ENCODE assay signal across 12 cellular contexts in the genomic region with DNA sequence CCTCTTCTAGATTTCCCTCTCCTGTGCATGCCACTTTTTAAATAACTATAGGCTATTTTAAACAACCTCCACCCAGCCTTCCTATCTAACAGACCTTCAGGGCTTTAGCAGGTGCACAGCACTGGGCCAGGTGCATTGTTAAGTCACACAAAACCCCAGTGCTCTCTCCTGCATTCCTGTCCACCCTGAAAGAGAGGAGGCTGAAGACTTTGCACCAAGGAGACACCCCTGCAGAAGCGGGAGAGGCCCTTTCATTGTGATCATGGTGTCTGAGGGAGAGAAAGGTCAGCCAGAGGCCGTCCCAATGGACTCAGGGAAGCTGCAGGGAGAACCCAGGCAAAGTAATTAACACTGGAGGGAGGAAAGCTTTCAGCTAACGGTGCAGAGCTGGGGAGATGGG. TPM values are rescaled to one million over a fixed set of nuclear protein-coding genes. Genes with fewer than 3 reads are reported as not detected.
DNase-seq lines count a peak whose midpoint lies in the region; ATAC-seq, FAIRE-seq and TF ChIP-seq lines count a peak whose summit lies in the region.
"Had no signal": no experiment of that assay in that cellular context is flagged by ENCODE, and none has a peak within 500 bp of the region (broad histone marks: within the 10 kb centered on the region; RNA-seq: fewer than 3 reads in every experiment).

No MANE protein-coding gene starts in this region.

- H3K79me2 ChIP-seq in MM.1S (ENCODE audit: low read length): peaks cover 94% of the 10 kb centered on the region

- no peak overlapping the region for H3K4ac ChIP-seq in neuronal stem cell (ENCODE audit: low read length)

- H3K9ac ChIP-seq in MM.1S (ENCODE audit: low read length): peak overlapping the region; percentile 44; the same call in 1 of the 2 replicates
- H3K9ac ChIP-seq in neuronal stem cell (ENCODE audit: low read depth, low read length, poor library complexity): no peak overlapping the region

- H3K4me3 ChIP-seq in Caco-2 (ENCODE audit: low read depth, low read length) (no peak overlapping the region), MM.1S (ENCODE audit: low read length) (peak overlapping the region; percentile 52), esophagus muscularis mucosa (peak overlapping the region in 1 of 4 donors; percentile 3), neuronal stem cell (ENCODE audit: low read length in 2 of 2) (peak overlapping the region in 1 of 2 donors; percentile 23)

- peaks cover 7% of the 10 kb centered on the region for H3K36me3 Mint-ChIP-seq in Caco-2 (ENCODE audit: insufficient read depth, unreplicated experiment)

- H3K4me1 ChIP-seq in Caco-2 (peaks cover 74% of the 10 kb centered on the region), MM.1S (ENCODE audit: low read length) (peaks cover 75% of the 10 kb centered on the region), esophagus muscularis mucosa (peaks cover 72 to 88% (median 82%) of the 10 kb centered on the region in 4 donors), neuronal stem cell (ENCODE audit: control insufficient read depth in 2 of 2, insufficient read depth in 1 of 2, low read depth in 1 of 2, low read length in 2 of 2) (peaks cover 16 to 64% of the 10 kb centered on the region in 2 donors)

- H3K36me3 ChIP-seq in Caco-2 (ENCODE audit: control insufficient read depth, insufficient read depth, low read length) (no peaks in the 10 kb centered on the region; the same call in 1 of the 2 replicates), MM.1S (replicated peaks; ENCODE audit: insufficient read depth, low read length) (no peaks in the 10 kb centered on the region), esophagus muscularis mucosa (no peaks in the 10 kb centered on the region), neuronal stem cell (replicated peaks in 1 of 2; ENCODE audit: control insufficient read depth in 2 of 2, insufficient read depth in 2 of 2, low read length in 2 of 2) (peaks cover 0 to 16% of the 10 kb centered on the region in 2 donors)

- no peak overlapping the region for H2AK5ac ChIP-seq in neuronal stem cell (ENCODE audit: low read depth, low read length)

- CTCF ChIA-PET in Caco-2 (lab: Charles Lee): no interaction called here

- H3K27ac ChIP-seq in MM.1S (ENCODE audit: low read length) (peak overlapping the region; percentile 74; the same call in 1 of the 2 replicates), esophagus muscularis mucosa (replicated peaks in 1 of 4) (peak overlapping the region; percentile 64 to 99 (median 96)), neuronal stem cell (replicated peaks; ENCODE audit: low read length) (peak overlapping the region; percentile 82)

- 42% methylated on average over 3 of the region's 3 CpGs for WGBS in esophagus muscularis mucosa
- no CpG with 5 or more reads among the region's 3 CpGs for WGBS in neuronal stem cell (ENCODE audit: extremely low coverage in 2 of 2, insufficient read length in 2 of 2, insufficient replicate concordance in 1 of 2), 2 donors

- no peak overlapping the region for H2BK5ac ChIP-seq in neuronal stem cell (ENCODE audit: low read length)

- no peak for TF ChIP-seq POLR2A in esophagus muscularis mucosa (IDR thresholded peaks at IDR 0.05; ENCODE audit: low read depth)

- TF ChIP-seq EP300 in esophagus muscularis mucosa (IDR thresholded peaks at IDR 0.05): no peak

- H3K14ac ChIP-seq in neuronal stem cell (ENCODE audit: low read length): no peak overlapping the region

- TF ChIP-seq CTCF in Caco-2 (IDR thresholded peaks at IDR 0.05; ENCODE audit: insufficient read depth in 1 of 2, low read depth in 1 of 2, low read length in 1 of 2, severe bottlenecking in 1 of 2, unreplicated experiment in 1 of 2) (no peak), MM.1S (IDR thresholded peaks at IDR 0.05; ENCODE audit: low read length) (no peak), esophagus muscularis mucosa (IDR thresholded peaks at IDR 0.05) (no peak)

- no peaks in the 10 kb centered on the region for H3K27me3 Mint-ChIP-seq in Caco-2 (ENCODE audit: insufficient read depth, unreplicated experiment)

- peaks cover 48% of the 10 kb centered on the region for H3K4me1 Mint-ChIP-seq in Caco-2 (ENCODE audit: low read depth, unreplicated experiment)

- H2BK15ac ChIP-seq in neuronal stem cell (ENCODE audit: low read length): no peak overlapping the region

- peaks cover 53% of the 10 kb centered on the region for H3F3A ChIP-seq in MM.1S (ENCODE audit: insufficient read depth, low read length)

- intact Hi-C loops in Caco-2 (cut with micrococcal nuclease; ENCODE audit: unreplicated experiment) (loop anchor here (1.0 kb wide), 1 partner anchor 14 kb away; no protein-coding TSS in a partner anchor), esophagus muscularis mucosa (cut with DNase I) (no loop called here)

- H3K23ac ChIP-seq in neuronal stem cell (ENCODE audit: low read depth, low read length, poor library complexity): no peak overlapping the region

- no peaks in the 10 kb centered on the region for H3K79me1 ChIP-seq in neuronal stem cell (ENCODE audit: low read depth, low read length)

- H4K8ac ChIP-seq in neuronal stem cell (ENCODE audit: low read depth, low read length): no peak overlapping the region

- no peak overlapping the region for H4K91ac ChIP-seq in neuronal stem cell (ENCODE audit: low read depth, low read length, poor library complexity)

- H3K4me3 Mint-ChIP-seq in Caco-2 (ENCODE audit: unreplicated experiment): peak overlapping the region; percentile 39

- H3K9me3 ChIP-seq in Caco-2 (no peaks in the 10 kb centered on the region), MM.1S (replicated peaks; ENCODE audit: insufficient read depth, low read length) (no peaks in the 10 kb centered on the region), esophagus muscularis mucosa (no peaks in the 10 kb centered on the region), neuronal stem cell (replicated peaks in 1 of 2; ENCODE audit: control insufficient read depth in 2 of 2, insufficient read depth in 1 of 2, low read depth in 1 of 2, low read length in 2 of 2) (no peaks in the 10 kb centered on the region)

- FAIRE-seq in GM19239 (lab: Jason Lieb, UNC): no peak

- H3K4me2 ChIP-seq in MM.1S (ENCODE audit: low read depth, low read length) (peak overlapping the region; percentile 88), neuronal stem cell (ENCODE audit: insufficient read depth, low read length, poor library complexity, severe bottlenecking) (peak overlapping the region; percentile 41)

- no peak overlapping the region for H2BK120ac ChIP-seq in neuronal stem cell (ENCODE audit: low read depth, low read length)

- H3K9me3 Mint-ChIP-seq in Caco-2 (ENCODE audit: unreplicated experiment): no peaks in the 10 kb centered on the region

- no peaks in the 10 kb centered on the region for H4K20me1 ChIP-seq in MM.1S (ENCODE audit: insufficient read depth, low read length)

- POLR2A ChIA-PET in Caco-2 (lab: Charles Lee): interaction anchor here (0.6 kb wide), 1 partner anchor 28 kb away, joined by 3 read pairs; no protein-coding TSS in a partner anchor

- H2AFZ ChIP-seq in MM.1S (ENCODE audit: low read length): no peak overlapping the region
- no peak overlapping the region for H2AFZ ChIP-seq in neuronal stem cell (ENCODE audit: low read length)

- no peak overlapping the region for H3K18ac ChIP-seq in neuronal stem cell (ENCODE audit: low read length)

- DNase-seq in Caco-2: peak; percentile 45 to 57
- DNase-seq in MM.1S: peak; percentile 62
- DNase-seq in esophagus muscularis mucosa (ENCODE audit: extremely low spot score): no peak
- DNase-seq in neuronal stem cell (ENCODE audit: low spot score): peak; percentile 82
- DNase-seq in GM19239 (ENCODE audit: insufficient read length, low spot score): no peak
- DNase-seq in HUDEP-2 (lab: John Stamatoyannopoulos, UW; ENCODE audit: unreplicated experiment in 76 of 76): no peak
- DNase-seq in NCI-H146 treated with DMSO at 0.1 percent for 48 hours (lab: John Stamatoyannopoulos, UW; ENCODE audit: unreplicated experiment): no peak
- DNase-seq: activated naive CD4-positive, alpha-beta T cell; DMS79 treated with DMSO at 0.1 percent for 48 hours; NK-92 treated with Interleukin-12 subunit alpha and Interleukin-12 subunit beta, amount 100 ng/mL, for 24 hours; stimulated activated naive CD4-positive, alpha-beta T cell treated with Interleukin-2 at 50 U/mL for 16 hours had no signal

- no peak for ATAC-seq in HG02759 (IDR thresholded peaks at IDR 0.05; ENCODE audit: unreplicated experiment)

- H3K27me3 ChIP-seq in Caco-2 (replicated peaks; ENCODE audit: control insufficient read depth, insufficient read depth, low read length) (no peaks in the 10 kb centered on the region), MM.1S (replicated peaks; ENCODE audit: insufficient read depth, low read length) (no peaks in the 10 kb centered on the region), esophagus muscularis mucosa (no peaks in the 10 kb centered on the region), neuronal stem cell (ENCODE audit: control insufficient read depth in 3 of 3, insufficient read depth in 3 of 3, low read depth in 1 of 3, low read length in 3 of 3) (no peaks in the 10 kb centered on the region)

- BruUV-seq in Caco-2 (replicated peaks; lab: Mats Ljungman, UMichigan): no TSS peak

- H2BK12ac ChIP-seq in neuronal stem cell (ENCODE audit: low read length): no peak overlapping the region

- H3K9me2 ChIP-seq in MM.1S (replicated peaks; ENCODE audit: insufficient read depth, low read length): no peaks in the 10 kb centered on the region

- peak overlapping the region; percentile 29 for H3K27ac Mint-ChIP-seq in Caco-2 (ENCODE audit: unreplicated experiment)

RNA-seq across cellular contexts. Expression of gene LRIG1, which starts 5.2 kb away (rescaled TPM):
- total RNA-seq in Caco-2 (2022): 43.4 and 47.0 TPM in 2 replicates
- 100 to 1,000 TPM in 3 of 4 donors, 10 to 100 TPM in 1; 95.3 to 136 (median 131) TPM for total RNA-seq in esophagus muscularis mucosa
- 183 TPM for polyA plus RNA-seq in neuronal stem cell (2013, experiment 1 of 2)
- 174 TPM for polyA plus RNA-seq in neuronal stem cell (2013, experiment 2 of 2)

Comparison
In these comparisons a context has a peak if more than half of its experiments do, and no peak if none do; other contexts are left out.
1. DNase-seq: peak in Caco-2 (2 of 2), MM.1S (single experiment) and neuronal stem cell (single experiment); none in esophagus muscularis mucosa (single experiment), GM19239 (single experiment), HUDEP-2 (0 of 76) and NCI-H146 treated with DMSO at 0.1 percent for 48 hours (single experiment).
2. Peak in every context shown above with its lines, with median percentiles within 50 percentile points of each other: H3K27ac ChIP-seq.